Comparison of ENCODE assay signal across 8 cellular contexts in genomic region chr20:31570735-31571617, GRCh38. TPM values are rescaled to one million over a fixed set of nuclear protein-coding genes. Genes with fewer than 3 reads are reported as not detected.
A peak's percentile ranks its signal among the peaks of the same experiment; 100 is the strongest.
DNase-seq lines count a peak whose midpoint lies in the region; ATAC-seq and TF ChIP-seq lines count a peak whose summit lies in the region.

No MANE protein-coding gene starts in this region.

- intact Hi-C loops in lower leg skin (cut with DNase I; ENCODE audit: low total_unique reads): no loop called here

- H3K27me3 Mint-ChIP-seq in brain: no peaks in the 10 kb centered on the region
- H3K27me3 Mint-ChIP-seq in naive thymus-derived CD8-positive, alpha-beta T cell: no peaks in the 10 kb centered on the region

- H3K36me3 ChIP-seq in HEK293 (ENCODE audit: control insufficient read depth in 2 of 2, insufficient read depth in 1 of 2, low read length in 2 of 2): peaks cover 6 to 38% of the 10 kb centered on the region in 2 experiments; a peak in 2 of 3 replicates

- 57 to 85% methylated on average over 20 to 24 of the region's 25 CpGs for WGBS in lower leg skin, 2 donors

- POLR2A ChIA-PET in HEK293 (lab: Yijun Ruan, JAX): interaction anchor here (1.2 to 8.7 kb wide), 3 partner anchors 24 to 41 kb away, joined by 3 to 255 read pairs (median 39); partner anchors contain the start of gene ID1
- POLR2A ChIA-PET in naive thymus-derived CD8-positive, alpha-beta T cell (lab: Charles Lee): interaction anchor here (0.8 to 4.3 kb wide), 5 partner anchors 34 to 152 kb away, joined by 3 to 36 read pairs (median 14); partner anchors contain the start of genes BCL2L1 and ID1

- H3K9me3 Mint-ChIP-seq in brain: no peaks in the 10 kb centered on the region
- no peaks in the 10 kb centered on the region for H3K9me3 Mint-ChIP-seq in naive thymus-derived CD8-positive, alpha-beta T cell

- H3K4me1 Mint-ChIP-seq in brain: peaks cover 37% of the 10 kb centered on the region
- H3K4me1 Mint-ChIP-seq in naive thymus-derived CD8-positive, alpha-beta T cell: peaks cover 3 to 35% (median 25%) of the 10 kb centered on the region in 4 donors

- H3K4me3 Mint-ChIP-seq in brain: peak overlapping the region in 4 of 5 experiments; percentile 56 to 80 (median 69)
- H3K4me3 Mint-ChIP-seq in naive thymus-derived CD8-positive, alpha-beta T cell: peak overlapping the region in 9 of 10 donors; percentile 11 to 90 (median 82)

- CTCF ChIA-PET in HEK293 (lab: Yijun Ruan, JAX): interaction anchor here (0.6 to 25.7 kb wide), 4 partner anchors 11 to 156 kb away, joined by 3 to 1204 read pairs (median 60); partner anchors contain the start of gene ID1

- no peaks in the 10 kb centered on the region for H3K36me3 Mint-ChIP-seq in brain
- H3K36me3 Mint-ChIP-seq in naive thymus-derived CD8-positive, alpha-beta T cell: peaks cover 0 to 19% (median 0%) of the 10 kb centered on the region in 3 donors

- no peak overlapping the region for H3K4me3 ChIP-seq in AG10803 (ENCODE audit: low read length)
- H3K4me3 ChIP-seq in HEK293 (ENCODE audit: low read depth, low read length): no peak overlapping the region
- H3K4me3 ChIP-seq in lower leg skin (ENCODE audit: low read depth, poor library complexity, severe bottlenecking): no peak overlapping the region

- TF ChIP-seq CTCF in AG10803 (conservative IDR thresholded peaks at IDR 0.05; ENCODE audit: low read length) (no peak), HEK293 (tag by site-specific recombination; IDR thresholded peaks at IDR 0.05) (no peak), brain (conservative IDR thresholded peaks at IDR 0.05) (no peak), lower leg skin (IDR thresholded peaks at IDR 0.05) (no peak)

- H3K9me3 ChIP-seq in HEK293 (ENCODE audit: control insufficient read depth, insufficient read depth, low read depth, low read length): no peaks in the 10 kb centered on the region

- peak overlapping the region; percentile 88 to 96 (median 93) for H3K27ac Mint-ChIP-seq in brain
- peak overlapping the region in 8 of 10 donors; percentile 4 to 88 (median 53) for H3K27ac Mint-ChIP-seq in naive thymus-derived CD8-positive, alpha-beta T cell

- H3K27ac ChIP-seq in HEK293 (ENCODE audit: extremely low read depth, low read depth, low read length): no peak overlapping the region

- H3K4me1 ChIP-seq in HEK293 (ENCODE audit: control insufficient read depth, insufficient read depth, low read length): peaks cover 10% of the 10 kb centered on the region

- ATAC-seq in naive thymus-derived CD8-positive, alpha-beta T cell: no peak
- ATAC-seq in HG03159 (IDR thresholded peaks at IDR 0.05; ENCODE audit: unreplicated experiment): no peak
- ATAC-seq in HG02588 (IDR thresholded peaks at IDR 0.05; ENCODE audit: unreplicated experiment): no peak

- no peak for TF ChIP-seq POLR2A in lower leg skin (IDR thresholded peaks at IDR 0.05)

- DNase-seq in AG10803 (ENCODE audit: low read depth) (peak; percentile 79), cerebellar nuclear complex (lab: John Stamatoyannopoulos, UW) (no peak), lower leg skin (ENCODE audit: low spot score in 2 of 2) (no peak)
- no peak for DNase-seq in naive thymus-derived CD8-positive, alpha-beta T cell

TF ChIP-seq in HEK293, 187 proteins besides CTCF, POLR2A, EP300 and RAD21:
- TF ChIP-seq, protein P1, sequence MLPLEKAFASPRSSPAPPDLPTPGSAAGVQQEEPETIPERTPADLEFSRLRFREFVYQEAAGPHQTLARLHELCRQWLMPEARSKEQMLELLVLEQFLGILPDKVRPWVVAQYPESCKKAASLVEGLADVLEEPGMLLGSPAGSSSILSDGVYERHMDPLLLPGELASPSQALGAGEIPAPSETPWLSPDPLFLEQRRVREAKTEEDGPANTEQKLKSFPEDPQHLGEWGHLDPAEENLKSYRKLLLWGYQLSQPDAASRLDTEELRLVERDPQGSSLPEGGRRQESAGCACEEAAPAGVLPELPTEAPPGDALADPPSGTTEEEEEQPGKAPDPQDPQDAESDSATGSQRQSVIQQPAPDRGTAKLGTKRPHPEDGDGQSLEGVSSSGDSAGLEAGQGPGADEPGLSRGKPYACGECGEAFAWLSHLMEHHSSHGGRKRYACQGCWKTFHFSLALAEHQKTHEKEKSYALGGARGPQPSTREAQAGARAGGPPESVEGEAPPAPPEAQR (tag by site-specific recombination; IDR thresholded peaks at IDR 0.05): no peak
- TF ChIP-seq HIC1 (tag by site-specific recombination; IDR thresholded peaks at IDR 0.05) (0 out of 2 replicates have a peak, but pooled peaks have one; percentile 36), ZFP41 (tag by site-specific recombination; IDR thresholded peaks at IDR 0.05; ENCODE audit: borderline replicate concordance) (no peak), KLF7 (tag by site-specific recombination; IDR thresholded peaks at IDR 0.05; ENCODE audit: borderline replicate concordance) (no peak), YY1 (tag by site-specific recombination; IDR thresholded peaks at IDR 0.05) (no peak), ZFHX2 (tag by site-specific recombination; conservative IDR thresholded peaks at IDR 0.05) (no peak), ZNF701 (tag by site-specific recombination; IDR thresholded peaks at IDR 0.05) (no peak)

RNA-seq across cellular contexts. Expression of gene ID1, which starts 34.1 kb away (rescaled TPM):
- 109 TPM for polyA plus RNA-seq in brain (ENCODE audit: insufficient read depth, low read depth, low replicate concordance)
- 1 to 10 TPM in 1 of 2 experiments, under 1 TPM in 1; 0.88 to 1.3 TPM for total RNA-seq in naive thymus-derived CD8-positive, alpha-beta T cell
- polyA plus RNA-seq in naive thymus-derived CD8-positive, alpha-beta T cell: under 1 TPM; 0.29 to 0.87 (median 0.51) TPM
- total RNA-seq in lower leg skin: 100 to 1,000 TPM; 237 to 353 (median 301) TPM

RNA-seq across cellular contexts. Expression of gene HM13, which starts 56.7 kb away (rescaled TPM):
- 169 TPM for polyA plus RNA-seq in brain (ENCODE audit: insufficient read depth, low read depth, low replicate concordance)
- total RNA-seq in naive thymus-derived CD8-positive, alpha-beta T cell: 100 to 1,000 TPM; 105 to 109 TPM
- 100 to 1,000 TPM in 2 of 3 donors, 10 to 100 TPM in 1; 96.5 to 115 (median 113) TPM for polyA plus RNA-seq in naive thymus-derived CD8-positive, alpha-beta T cell
- total RNA-seq in lower leg skin: 10 to 100 TPM; 35.0 to 51.9 (median 44.2) TPM

Comparison
In these comparisons a context has a peak if more than half of its experiments do, and no peak if none do; other contexts are left out.
1. RNA of gene ID1, which starts 34.1 kb away (total RNA-seq): 237 to 353 TPM in lower leg skin; 0.88 to 1.3 TPM in naive thymus-derived CD8-positive, alpha-beta T cell; every median in the first group is over 100 times any median in the second.